8 cellular contexts compared by ENCODE assay signal in the genomic region with DNA sequence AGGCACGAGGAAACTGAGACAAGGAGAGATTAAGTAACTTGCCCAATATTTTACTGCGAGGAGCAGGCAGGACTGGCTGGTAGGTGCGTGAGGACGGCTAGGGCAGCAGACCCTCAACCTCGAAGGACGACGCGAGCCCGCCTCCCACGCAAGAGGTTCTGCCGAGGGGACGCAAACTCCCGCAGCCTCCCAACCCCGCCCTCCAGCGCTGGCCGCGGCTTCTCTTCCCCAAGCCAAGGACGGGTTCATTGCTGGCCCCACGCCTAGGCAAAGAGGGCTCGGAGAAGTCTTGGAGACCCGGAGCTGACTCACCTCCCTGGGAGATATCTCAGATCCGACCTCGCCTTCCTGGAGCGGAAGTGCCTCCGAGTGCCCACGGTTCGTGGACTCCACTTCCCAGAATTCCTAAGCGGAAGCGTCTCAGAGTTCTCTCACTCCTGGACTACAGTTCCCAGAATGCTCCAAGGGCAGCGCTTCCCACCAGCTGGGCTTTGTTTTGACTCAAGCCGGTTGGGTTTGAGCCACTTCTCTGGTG. TPM values are rescaled to one million over a fixed set of nuclear protein-coding genes. Genes with fewer than 3 reads are reported as not detected.
DNase-seq lines count a peak whose midpoint lies in the region; TF ChIP-seq lines count a peak whose summit lies in the region.

TSS of gene ZNF235 (minus strand) at position 367 of the 535 bp plus-strand sequence. CDS start 1,621 bp downstream, outside the sequence.

- H3K27me3 Mint-ChIP-seq in neural progenitor cell (ENCODE audit: insufficient read depth, low read depth): no peaks in the 10 kb centered on the region

- H2AFZ ChIP-seq in Loucy (ENCODE audit: low read length): peak within 1 kb of the TSS; percentile 91
- H2AFZ ChIP-seq in neural progenitor cell (replicated peaks): peak within 1 kb of the TSS; percentile 98

- H3K36me3 Mint-ChIP-seq in neural progenitor cell: peaks cover 14% of the 10 kb centered on the region

- H3K9me3 ChIP-seq in Loucy (ENCODE audit: insufficient read depth, low read depth, low read length) (no peaks in the 10 kb centered on the region), neural progenitor cell (ENCODE audit: low read depth) (no peaks in the 10 kb centered on the region), stomach smooth muscle (ENCODE audit: control insufficient read depth in 2 of 2, low read length in 2 of 2) (peaks cover 4 to 6% of the 10 kb centered on the region in 2 donors)

- H3K4me3 ChIP-seq in Loucy (ENCODE audit: low read length, poor library complexity, severe bottlenecking) (peak within 1 kb of the TSS; percentile 91), neural progenitor cell (peak within 1 kb of the TSS; percentile 75), stomach smooth muscle (ENCODE audit: low read length in 2 of 2) (peak within 1 kb of the TSS; percentile 93 to 95)

- peak within 1 kb of the TSS; percentile 93 for H3K27ac Mint-ChIP-seq in neural progenitor cell

- peaks cover 18% of the 10 kb centered on the region for H3K9me3 Mint-ChIP-seq in neural progenitor cell

- H3F3A ChIP-seq in Loucy (ENCODE audit: low read depth) (no peaks in the 10 kb centered on the region), neural progenitor cell (ENCODE audit: low read depth) (peaks cover 5% of the 10 kb centered on the region)

- peaks cover 14% of the 10 kb centered on the region for H3K4me1 ChIP-seq in Loucy (ENCODE audit: insufficient read depth, low read length, poor library complexity, severe bottlenecking)
- no peaks in the 10 kb centered on the region for H3K4me1 ChIP-seq in neural progenitor cell
- peaks cover 5% of the 10 kb centered on the region for H3K4me1 ChIP-seq in stomach smooth muscle (ENCODE audit: control insufficient read depth, insufficient read depth, low read length)

- no peaks in the 10 kb centered on the region; the same call in 1 of the 2 replicates for H3K36me3 ChIP-seq in Loucy (ENCODE audit: insufficient read depth, low read length)
- H3K36me3 ChIP-seq in neural progenitor cell: peaks cover 6% of the 10 kb centered on the region
- H3K36me3 ChIP-seq in stomach smooth muscle (ENCODE audit: control insufficient read depth in 2 of 2, insufficient read depth in 2 of 2, low read length in 2 of 2): peaks cover 10% of the 10 kb centered on the region in 2 donors

- no peaks in the 10 kb centered on the region for H3K9me2 ChIP-seq in Loucy (replicated peaks; ENCODE audit: low read depth, low read length)

- no peak for TF ChIP-seq CTCF in Loucy (conservative IDR thresholded peaks at IDR 0.05; ENCODE audit: low read length)
- TF ChIP-seq CTCF in neural progenitor cell (IDR thresholded peaks at IDR 0.05): no peak

- peaks cover 14% of the 10 kb centered on the region for H3K79me2 ChIP-seq in Loucy (ENCODE audit: insufficient read depth, low read length)
- peaks cover 7% of the 10 kb centered on the region for H3K79me2 ChIP-seq in neural progenitor cell (ENCODE audit: low read depth)

- H3K27ac ChIP-seq in neural progenitor cell (no peak within 1 kb of the TSS), stomach smooth muscle (ENCODE audit: low read length) (peak within 1 kb of the TSS; percentile 69)

- H3K4me1 Mint-ChIP-seq in neural progenitor cell: peaks cover 11% of the 10 kb centered on the region

- H3K9ac ChIP-seq in Loucy (ENCODE audit: low read depth, low read length, poor library complexity, severe bottlenecking) (peak within 1 kb of the TSS; percentile 75), neural progenitor cell (peak within 1 kb of the TSS; percentile 47), stomach smooth muscle (ENCODE audit: low read length in 2 of 2) (peak within 1 kb of the TSS; percentile 70 to 89)

- no peaks in the 10 kb centered on the region for H3K27me3 ChIP-seq in Loucy (ENCODE audit: insufficient read depth, low read length, poor library complexity, severe bottlenecking)
- H3K27me3 ChIP-seq in neural progenitor cell: no peaks in the 10 kb centered on the region
- no peaks in the 10 kb centered on the region for H3K27me3 ChIP-seq in stomach smooth muscle (ENCODE audit: control insufficient read depth in 1 of 2, insufficient read depth in 2 of 2, low read length in 2 of 2)

- H4K20me1 ChIP-seq in Loucy (ENCODE audit: insufficient read depth, low read length, poor library complexity, severe bottlenecking) (no peaks in the 10 kb centered on the region), neural progenitor cell (ENCODE audit: low read depth) (no peaks in the 10 kb centered on the region)

- DNase-seq in EH (ENCODE audit: low read depth): peak; percentile 99
- DNase-seq in GOT3 (lab: John Stamatoyannopoulos, UW): peak; percentile 54
- peak; percentile 57 for DNase-seq in SIG-M5 (lab: John Stamatoyannopoulos, UW)
- DNase-seq in activated naive CD4-positive, alpha-beta T cell treated with Interleukin-2 at 50 U/mL for 16 hours: peak; percentile 78
- DNase-seq in foreskin melanocyte: peak; percentile 90
- peak; percentile 95 for DNase-seq in neural progenitor cell (ENCODE audit: low spot score)

- H3K4me3 Mint-ChIP-seq in neural progenitor cell: peak within 1 kb of the TSS; percentile 95

- H3K4me2 ChIP-seq in Loucy (ENCODE audit: low read depth, low read length, poor library complexity, severe bottlenecking) (peak within 1 kb of the TSS; percentile 94), neural progenitor cell (peak within 1 kb of the TSS; percentile 86)

RNA-seq across cellular contexts. Expression of gene ZNF235, which starts in this region (rescaled TPM):
- 8.1 and 9.6 TPM in 2 replicates for total RNA-seq in neural progenitor cell (ENCODE audit: low replicate concordance)
